8 cellular contexts compared by ENCODE assay signal in the genomic region with DNA sequence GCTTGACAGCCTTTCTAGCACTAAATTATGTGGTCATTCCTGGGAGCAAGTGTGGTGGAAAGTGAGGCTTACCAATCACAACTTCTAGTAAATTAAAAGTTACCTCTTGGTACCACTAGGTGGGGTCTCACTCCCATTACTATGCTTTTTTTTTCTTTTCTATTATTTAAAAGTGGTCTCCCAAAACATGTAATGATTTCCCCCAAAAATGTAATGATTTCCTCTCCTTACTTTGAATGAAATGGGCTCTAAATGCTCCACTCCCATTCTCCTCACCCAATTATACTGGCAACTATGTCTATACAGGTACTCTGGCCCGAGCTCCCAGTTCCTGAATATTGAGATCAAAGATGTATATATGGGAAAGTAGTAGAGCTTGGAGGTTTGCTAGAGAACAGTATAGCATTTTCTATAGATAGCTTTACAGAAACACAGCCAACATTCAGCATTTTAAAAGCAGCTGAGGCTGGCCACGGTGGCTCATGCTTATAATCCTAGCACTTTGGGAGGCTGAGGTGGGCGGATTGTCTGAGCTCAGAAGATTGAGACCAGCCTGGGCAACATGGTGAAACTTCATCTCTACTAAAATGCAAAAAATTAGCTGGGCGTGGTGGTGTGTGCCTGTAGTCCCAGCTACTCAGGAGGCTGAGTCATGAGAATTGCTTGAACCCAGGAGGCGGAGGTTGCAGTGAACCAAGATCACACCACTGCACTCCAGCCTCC.
DNase-seq lines count a peak whose midpoint lies in the region; ATAC-seq and TF ChIP-seq lines count a peak whose summit lies in the region.

No MANE protein-coding gene starts in this region.

- no peaks in the 10 kb centered on the region for H3K27me3 ChIP-seq in GM23338 (ENCODE audit: insufficient read depth)

- H3K4me1 ChIP-seq in GM23338 (ENCODE audit: insufficient read depth), result no peaks in the 10 kb centered on the region

- intact Hi-C loops in CD14-positive monocyte (cut with micrococcal nuclease), result no loop called here
- intact Hi-C loops in left ventricle myocardium superior (cut with micrococcal nuclease), result no loop called here

- no peaks in the 10 kb centered on the region for H3F3A ChIP-seq in GM23338 (replicated peaks; ENCODE audit: low read depth)

- H2AFZ ChIP-seq in GM23338, result no peak overlapping the region

- no peaks in the 10 kb centered on the region for H3K9me3 ChIP-seq in T-helper 17 cell (ENCODE audit: control insufficient read depth, low read length, poor library complexity, severe bottlenecking)

- no peak overlapping the region for H3K27ac Mint-ChIP-seq in CD14-positive monocyte
- no peak overlapping the region; the same call in 1 of the 2 replicates for H3K27ac Mint-ChIP-seq in GM23338
- peak overlapping the region; percentile 8 for H3K27ac Mint-ChIP-seq in T-helper 17 cell
- no peak overlapping the region for H3K27ac Mint-ChIP-seq in immature natural killer cell

- H3K4me3 ChIP-seq in GM23338, result no peak overlapping the region

- no peak overlapping the region for H3K4me3 Mint-ChIP-seq in CD14-positive monocyte
- no peak overlapping the region for H3K4me3 Mint-ChIP-seq in GM23338
- no peak overlapping the region for H3K4me3 Mint-ChIP-seq in T-helper 17 cell
- no peak overlapping the region for H3K4me3 Mint-ChIP-seq in immature natural killer cell

- DNase-seq in CD14-positive monocyte (ENCODE audit: low spot score) (no peak), GM23338 (ENCODE audit: low spot score) (peak; percentile 63), T-helper 17 cell (no peak), immature natural killer cell (peak in 2 of 3 donors; percentile 7 to 30), COLO668 (lab: John Stamatoyannopoulos, UW; ENCODE audit: unreplicated experiment) (no peak), left ventricle myocardium superior (no peak), superior temporal gyrus (ENCODE audit: extremely low spot score) (no peak), putamen (ENCODE audit: low spot score) (no peak)

- H3K36me3 ChIP-seq in GM23338 (ENCODE audit: insufficient read depth), result no peaks in the 10 kb centered on the region

- H3K4me2 ChIP-seq in GM23338, result no peak overlapping the region

- no peaks in the 10 kb centered on the region for H3K79me2 ChIP-seq in GM23338 (replicated peaks; ENCODE audit: insufficient read depth)

- no peaks in the 10 kb centered on the region for H3K4me1 Mint-ChIP-seq in CD14-positive monocyte
- H3K4me1 Mint-ChIP-seq in GM23338, result peaks cover 7% of the 10 kb centered on the region; the same call in 2 of the 3 replicates
- H3K4me1 Mint-ChIP-seq in T-helper 17 cell, result peaks cover 26% of the 10 kb centered on the region
- H3K4me1 Mint-ChIP-seq in immature natural killer cell, result peaks cover 36 to 59% of the 10 kb centered on the region in 2 donors

- peaks cover 49 to 65% of the 10 kb centered on the region in 2 donors for H3K36me3 Mint-ChIP-seq in CD14-positive monocyte
- no peaks in the 10 kb centered on the region for H3K36me3 Mint-ChIP-seq in GM23338 (ENCODE audit: low read depth)
- peaks cover 7% of the 10 kb centered on the region for H3K36me3 Mint-ChIP-seq in T-helper 17 cell (ENCODE audit: low read depth)
- peaks cover 4 to 11% (median 5%) of the 10 kb centered on the region in 3 donors for H3K36me3 Mint-ChIP-seq in immature natural killer cell

- ATAC-seq in GM23338 (peak; percentile 54), T-helper 17 cell (no peak), left ventricle myocardium superior (no peak)

- H3K9me2 ChIP-seq in GM23338 (ENCODE audit: insufficient read depth), result no peaks in the 10 kb centered on the region

- H3K27me3 Mint-ChIP-seq in CD14-positive monocyte (ENCODE audit: low read depth in 3 of 3) (peaks cover 0 to 1% (median 0%) of the 10 kb centered on the region in 3 donors), GM23338 (ENCODE audit: insufficient read depth, low read depth, poor library complexity) (no peaks in the 10 kb centered on the region), T-helper 17 cell (no peaks in the 10 kb centered on the region), immature natural killer cell (ENCODE audit: low read depth in 3 of 3) (peaks cover 0 to 3% (median 0%) of the 10 kb centered on the region in 3 donors)

- TF ChIP-seq CTCF in CD14-positive monocyte (IDR thresholded peaks at IDR 0.05) (peak; percentile 54), GM23338 (conservative IDR thresholded peaks at IDR 0.05; ENCODE audit: low read depth in 2 of 2) (peak; percentile 59 to 79)

- H3K9me3 Mint-ChIP-seq in CD14-positive monocyte (no peaks in the 10 kb centered on the region), GM23338 (no peaks in the 10 kb centered on the region), immature natural killer cell (no peaks in the 10 kb centered on the region)

- no peaks in the 10 kb centered on the region for H4K20me1 ChIP-seq in GM23338 (replicated peaks; ENCODE audit: insufficient read depth)

- no peak overlapping the region for H3K27ac ChIP-seq in GM23338 (ENCODE audit: low read depth)

TF ChIP-seq in GM23338, 12 proteins besides CTCF, POLR2A, EP300 and RAD21:
- TF ChIP-seq ZNF331 (CRISPR knock-in tag; IDR thresholded peaks at IDR 0.05; ENCODE audit: low read depth) (no peak), ZNF114 (CRISPR knock-in tag; IDR thresholded peaks at IDR 0.05) (no peak), EZH2phosphoT487 (IDR thresholded peaks at IDR 0.05; ENCODE audit: unreplicated experiment) (no peak), STAT1 (IDR thresholded peaks at IDR 0.05; ENCODE audit: unreplicated experiment) (no peak), POLR2AphosphoS5 (IDR thresholded peaks at IDR 0.05; ENCODE audit: low read depth) (no peak), EZH2 (IDR thresholded peaks at IDR 0.05; ENCODE audit: low read depth, unreplicated experiment) (no peak)
- TF ChIP-seq, protein P1, sequence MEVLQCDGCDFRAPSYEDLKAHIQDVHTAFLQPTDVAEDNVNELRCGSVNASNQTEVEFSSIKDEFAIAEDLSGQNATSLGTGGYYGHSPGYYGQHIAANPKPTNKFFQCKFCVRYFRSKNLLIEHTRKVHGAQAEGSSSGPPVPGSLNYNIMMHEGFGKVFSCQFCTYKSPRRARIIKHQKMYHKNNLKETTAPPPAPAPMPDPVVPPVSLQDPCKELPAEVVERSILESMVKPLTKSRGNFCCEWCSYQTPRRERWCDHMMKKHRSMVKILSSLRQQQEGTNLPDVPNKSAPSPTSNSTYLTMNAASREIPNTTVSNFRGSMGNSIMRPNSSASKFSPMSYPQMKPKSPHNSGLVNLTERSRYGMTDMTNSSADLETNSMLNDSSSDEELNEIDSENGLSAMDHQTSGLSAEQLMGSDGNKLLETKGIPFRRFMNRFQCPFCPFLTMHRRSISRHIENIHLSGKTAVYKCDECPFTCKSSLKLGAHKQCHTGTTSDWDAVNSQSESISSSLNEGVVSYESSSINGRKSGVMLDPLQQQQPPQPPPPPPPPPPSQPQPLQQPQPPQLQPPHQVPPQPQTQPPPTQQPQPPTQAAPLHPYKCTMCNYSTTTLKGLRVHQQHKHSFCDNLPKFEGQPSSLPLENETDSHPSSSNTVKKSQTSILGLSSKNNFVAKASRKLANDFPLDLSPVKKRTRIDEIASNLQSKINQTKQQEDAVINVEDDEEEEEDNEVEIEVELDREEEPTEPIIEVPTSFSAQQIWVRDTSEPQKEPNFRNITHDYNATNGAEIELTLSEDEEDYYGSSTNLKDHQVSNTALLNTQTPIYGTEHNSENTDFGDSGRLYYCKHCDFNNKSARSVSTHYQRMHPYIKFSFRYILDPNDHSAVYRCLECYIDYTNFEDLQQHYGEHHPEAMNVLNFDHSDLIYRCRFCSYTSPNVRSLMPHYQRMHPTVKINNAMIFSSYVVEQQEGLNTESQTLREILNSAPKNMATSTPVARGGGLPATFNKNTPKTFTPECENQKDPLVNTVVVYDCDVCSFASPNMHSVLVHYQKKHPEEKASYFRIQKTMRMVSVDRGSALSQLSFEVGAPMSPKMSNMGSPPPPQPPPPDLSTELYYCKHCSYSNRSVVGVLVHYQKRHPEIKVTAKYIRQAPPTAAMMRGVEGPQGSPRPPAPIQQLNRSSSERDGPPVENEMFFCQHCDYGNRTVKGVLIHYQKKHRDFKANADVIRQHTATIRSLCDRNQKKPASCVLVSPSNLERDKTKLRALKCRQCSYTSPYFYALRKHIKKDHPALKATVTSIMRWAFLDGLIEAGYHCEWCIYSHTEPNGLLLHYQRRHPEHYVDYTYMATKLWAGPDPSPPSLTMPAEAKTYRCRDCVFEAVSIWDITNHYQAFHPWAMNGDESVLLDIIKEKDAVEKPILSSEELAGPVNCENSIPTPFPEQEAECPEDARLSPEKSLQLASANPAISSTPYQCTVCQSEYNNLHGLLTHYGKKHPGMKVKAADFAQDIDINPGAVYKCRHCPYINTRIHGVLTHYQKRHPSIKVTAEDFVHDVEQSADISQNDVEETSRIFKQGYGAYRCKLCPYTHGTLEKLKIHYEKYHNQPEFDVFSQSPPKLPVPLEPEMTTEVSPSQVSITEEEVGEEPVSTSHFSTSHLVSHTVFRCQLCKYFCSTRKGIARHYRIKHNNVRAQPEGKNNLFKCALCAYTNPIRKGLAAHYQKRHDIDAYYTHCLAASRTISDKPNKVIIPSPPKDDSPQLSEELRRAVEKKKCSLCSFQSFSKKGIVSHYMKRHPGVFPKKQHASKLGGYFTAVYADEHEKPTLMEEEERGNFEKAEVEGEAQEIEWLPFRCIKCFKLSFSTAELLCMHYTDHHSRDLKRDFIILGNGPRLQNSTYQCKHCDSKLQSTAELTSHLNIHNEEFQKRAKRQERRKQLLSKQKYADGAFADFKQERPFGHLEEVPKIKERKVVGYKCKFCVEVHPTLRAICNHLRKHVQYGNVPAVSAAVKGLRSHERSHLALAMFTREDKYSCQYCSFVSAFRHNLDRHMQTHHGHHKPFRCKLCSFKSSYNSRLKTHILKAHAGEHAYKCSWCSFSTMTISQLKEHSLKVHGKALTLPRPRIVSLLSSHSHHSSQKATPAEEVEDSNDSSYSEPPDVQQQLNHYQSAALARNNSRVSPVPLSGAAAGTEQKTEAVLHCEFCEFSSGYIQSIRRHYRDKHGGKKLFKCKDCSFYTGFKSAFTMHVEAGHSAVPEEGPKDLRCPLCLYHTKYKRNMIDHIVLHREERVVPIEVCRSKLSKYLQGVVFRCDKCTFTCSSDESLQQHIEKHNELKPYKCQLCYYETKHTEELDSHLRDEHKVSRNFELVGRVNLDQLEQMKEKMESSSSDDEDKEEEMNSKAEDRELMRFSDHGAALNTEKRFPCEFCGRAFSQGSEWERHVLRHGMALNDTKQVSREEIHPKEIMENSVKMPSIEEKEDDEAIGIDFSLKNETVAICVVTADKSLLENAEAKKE (CRISPR knock-in tag; IDR thresholded peaks at IDR 0.05), result no peak

Comparison
In these comparisons a context has a peak if more than half of its experiments do, and no peak if none do; other contexts are left out.
1. DNase-seq: peak in GM23338 (single experiment) and immature natural killer cell (2 of 3); none in CD14-positive monocyte (single experiment), T-helper 17 cell (0 of 3), COLO668 (single experiment), left ventricle myocardium superior (single experiment), superior temporal gyrus (single experiment) and putamen (single experiment).